Comparison of ENCODE assay signal across 8 cellular contexts in the genomic region with DNA sequence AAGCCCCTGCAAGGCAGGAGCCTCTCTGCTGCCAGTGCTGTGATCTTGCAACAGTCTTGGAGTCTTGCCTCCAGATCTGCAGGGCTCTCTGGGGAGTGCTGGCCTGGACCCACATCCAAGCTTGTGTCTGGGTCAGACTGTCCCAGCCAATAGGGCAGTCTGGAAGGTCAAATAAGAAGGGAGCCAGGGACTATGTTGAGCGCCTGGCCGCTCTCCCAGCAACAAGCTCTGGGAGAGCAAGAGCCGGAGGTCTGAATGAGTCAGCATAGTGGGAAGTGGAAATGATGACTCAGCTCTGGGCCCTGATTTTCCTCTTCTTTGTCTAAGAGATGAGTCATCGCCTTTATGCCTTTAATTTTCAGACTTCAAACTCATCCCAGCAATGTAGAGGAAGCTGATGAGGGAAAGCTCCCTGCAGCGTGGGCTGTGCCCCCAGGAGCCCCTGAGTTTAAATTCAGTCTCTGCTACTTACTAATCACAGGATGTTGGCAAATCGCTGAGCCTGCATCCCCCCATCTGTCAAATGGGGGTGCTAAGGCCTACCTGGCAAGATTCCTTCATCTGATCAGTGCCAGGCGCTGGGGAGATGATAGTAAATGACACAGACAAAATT. TPM values are rescaled to one million over a fixed set of nuclear protein-coding genes. Genes with fewer than 3 reads are reported as not detected.
DNase-seq lines count a peak whose midpoint lies in the region; ATAC-seq and TF ChIP-seq lines count a peak whose summit lies in the region.

No MANE protein-coding gene starts in this region.

- no peak overlapping the region for H4K12ac ChIP-seq in trophoblast cell (ENCODE audit: low read depth, low read length)

- H3K4me1 ChIP-seq in Panc1 (ENCODE audit: control insufficient read depth, insufficient read depth, low read length) (peaks cover 28% of the 10 kb centered on the region), trophoblast cell (ENCODE audit: control insufficient read depth in 1 of 2, insufficient read depth in 2 of 2, low read length in 2 of 2) (peaks cover 8 to 10% of the 10 kb centered on the region in 2 experiments), upper lobe of right lung (peaks cover 11% of the 10 kb centered on the region)

- no peak overlapping the region for H3K23ac ChIP-seq in trophoblast cell (ENCODE audit: low read length)

- H3K9me3 ChIP-seq in Panc1 (ENCODE audit: control insufficient read depth, insufficient read depth, low read depth, low read length) (no peaks in the 10 kb centered on the region; the same call in 1 of the 2 replicates), trophoblast cell (ENCODE audit: insufficient read depth, low read depth, low read length) (no peaks in the 10 kb centered on the region), upper lobe of right lung (no peaks in the 10 kb centered on the region)

- TF ChIP-seq CTCF in Panc1 (IDR thresholded peaks at IDR 0.05): no peak
- TF ChIP-seq CTCF in upper lobe of right lung (IDR thresholded peaks at IDR 0.05): no peak

- H3K27me3 ChIP-seq in Panc1 (ENCODE audit: control insufficient read depth, insufficient read depth, low read length) (no peaks in the 10 kb centered on the region), trophoblast cell (ENCODE audit: insufficient read depth, low read length) (no peaks in the 10 kb centered on the region), upper lobe of right lung (no peaks in the 10 kb centered on the region)

- ATAC-seq in GM18519 (IDR thresholded peaks at IDR 0.05; ENCODE audit: low FRiP score, unreplicated experiment) (peak; percentile 53), HG03196 (IDR thresholded peaks at IDR 0.05; ENCODE audit: unreplicated experiment) (peak; percentile 87), Panc1 (peak; percentile 96), upper lobe of right lung (peak; percentile 95)

- H3K79me1 ChIP-seq in trophoblast cell (ENCODE audit: low read length): peaks cover 5% of the 10 kb centered on the region

- no peak overlapping the region for H3K9ac ChIP-seq in trophoblast cell (ENCODE audit: low read length)

- WGBS in trophoblast cell (ENCODE audit: extremely low coverage, insufficient coverage, insufficient read length): no CpG with 5 or more reads among the region's 7 CpGs

- H2AFZ ChIP-seq in trophoblast cell (ENCODE audit: insufficient read depth, low read length, poor library complexity): peak overlapping the region; percentile 44

- BruUV-seq in Panc1 (replicated peaks; lab: Mats Ljungman, UMichigan): no TSS peak

- no peak overlapping the region for H3K4ac ChIP-seq in trophoblast cell (ENCODE audit: low read depth, low read length)

- H4K8ac ChIP-seq in trophoblast cell (ENCODE audit: low read depth, low read length): peak overlapping the region; percentile 82

- in situ Hi-C loops in Panc1 (cut with HindIII; ENCODE audit: low pct_unique_long_range_greater_than_20kb, low sequenced_read_pairs): no loop called here

- H3K36me3 ChIP-seq in Panc1 (ENCODE audit: control insufficient read depth, insufficient read depth, low read length) (no peaks in the 10 kb centered on the region), trophoblast cell (ENCODE audit: control insufficient read depth in 1 of 2, insufficient read depth in 2 of 2, low read length in 2 of 2) (peaks cover 0 to 2% of the 10 kb centered on the region in 2 experiments), upper lobe of right lung (no peaks in the 10 kb centered on the region)

- peak overlapping the region; percentile 45 for H2BK5ac ChIP-seq in trophoblast cell (ENCODE audit: low read depth, low read length, poor library complexity)

- peak overlapping the region; percentile 83 for H2BK12ac ChIP-seq in trophoblast cell (ENCODE audit: low read length)

- POLR2A ChIA-PET in Panc1 (lab: Charles Lee): interaction anchor here (0.6 to 0.9 kb wide), 3 partner anchors 15 to 29 kb away, joined by 3 to 9 read pairs (median 4); no protein-coding TSS in a partner anchor

- H3K14ac ChIP-seq in trophoblast cell (ENCODE audit: low read length): peak overlapping the region; percentile 42

- H3K4me2 ChIP-seq in trophoblast cell (ENCODE audit: low read length): peak overlapping the region; percentile 45

- peak overlapping the region in 1 of 2 experiments; percentile 14; a peak in 1 of 4 replicates for H3K4me3 ChIP-seq in Panc1 (ENCODE audit: low read depth in 2 of 2, low read length in 2 of 2)
- no peak overlapping the region for H3K4me3 ChIP-seq in trophoblast cell (ENCODE audit: low read depth, low read length)
- H3K4me3 ChIP-seq in upper lobe of right lung: no peak overlapping the region

- DNase-seq in A172 (ENCODE audit: low spot score) (peak; percentile 100), Panc1 (ENCODE audit: low read depth, low spot score) (peak; percentile 98), head of caudate nucleus (peak; percentile 44 to 94 (median 75)), trophoblast cell (peak; percentile 93 to 97), upper lobe of right lung (peak; percentile 81)
- DNase-seq in activated naive CD4-positive, alpha-beta T cell treated with anti-CD3 and anti-CD28 coated beads, Interleukin-2, amount 50 U/mL, for 16 hours: peak; percentile 44

- H3K79me2 ChIP-seq in trophoblast cell (ENCODE audit: control insufficient read depth, insufficient read depth, low read length, poor library complexity): no peaks in the 10 kb centered on the region

- H3K27ac ChIP-seq in Panc1 (ENCODE audit: low read length) (peak overlapping the region; percentile 94), trophoblast cell (ENCODE audit: low read depth, low read length) (peak overlapping the region; percentile 83), upper lobe of right lung (peak overlapping the region; percentile 17)

- peak overlapping the region; percentile 52 for H2AK5ac ChIP-seq in trophoblast cell (ENCODE audit: low read length)

- H2BK120ac ChIP-seq in trophoblast cell (ENCODE audit: insufficient read depth, low read length, poor library complexity): peak overlapping the region; percentile 61

- intact Hi-C loops in Panc1 (cut with micrococcal nuclease; ENCODE audit: unreplicated experiment) (no loop called here), head of caudate nucleus (cut with DNase I) (no loop called here), upper lobe of right lung (cut with DNase I) (no loop called here)

- CTCF ChIA-PET in Panc1 (lab: Charles Lee): interaction anchor here (0.6 to 2.0 kb wide), 4 partner anchors 13 to 43 kb away, joined by 3 to 10 read pairs (median 4); a partner anchor contains a TSS

- peak overlapping the region; percentile 17 for H3K18ac ChIP-seq in trophoblast cell (ENCODE audit: low read length)

- peak overlapping the region; percentile 50 for H4K91ac ChIP-seq in trophoblast cell (ENCODE audit: low read depth, low read length)

RNA-seq across cellular contexts. Expression of a gene that starts 43.6 kb away (rescaled TPM):
- total RNA-seq in A172 (2014; rRNA removed; shearing (Covaris generic)): 66.3 and 79.6 TPM in 2 replicates
- total RNA-seq in Panc1 (2021; ENCODE audit: unreplicated experiment) (49.9 TPM), upper lobe of right lung (49.7 TPM)
- 15.7 TPM for polyA plus RNA-seq in Panc1 (2012; ENCODE audit: insufficient read length)
- polyA plus RNA-seq in trophoblast cell (2013): 60.4 and 60.6 TPM in 2 replicates

Comparison
In these comparisons a context has a peak if more than half of its experiments do, and no peak if none do; other contexts are left out.
1. DNase-seq: peak in every context shown above with its lines; median percentile 100 in A172; 98 in Panc1; 95 in trophoblast cell; 81 in upper lobe of right lung; 75 in head of caudate nucleus; 44 in activated naive CD4-positive, alpha-beta T cell treated with anti-CD3 and anti-CD28 coated beads, Interleukin-2, amount 50 U/mL, for 16 hours.
2. H3K27ac ChIP-seq: peak in every context shown above with its lines; median percentile 94 in Panc1; 83 in trophoblast cell; 17 in upper lobe of right lung.